13 cellular contexts compared by ENCODE assay signal in genomic region chr22:20096574-20097420, GRCh38. TPM values are rescaled to one million over a fixed set of nuclear protein-coding genes. Genes with fewer than 3 reads are reported as not detected.
DNase-seq lines count a peak whose midpoint lies in the region; ATAC-seq, FAIRE-seq and TF ChIP-seq lines count a peak whose summit lies in the region.
"Had no signal": no experiment of that assay in that cellular context is flagged by ENCODE, and none has a peak within 500 bp of the region (broad histone marks: within the 10 kb centered on the region; RNA-seq: fewer than 3 reads in every experiment).

No MANE protein-coding gene starts in this region.

- H2AFZ ChIP-seq in SK-N-SH (ENCODE audit: low read depth), result no peak overlapping the region
- H2AFZ ChIP-seq: GM23338 had no signal

- peaks cover 0 to 1% (median 0%) of the 10 kb centered on the region in 7 donors for H3K9me3 Mint-ChIP-seq in CD4-positive, CD25-positive, alpha-beta regulatory T cell
- no peaks in the 10 kb centered on the region for H3K9me3 Mint-ChIP-seq in activated T-helper 17 cell treated with anti-CD3 and anti-CD28 coated beads, Interleukin-2, amount 50 U/mL, for 72 hours
- H3K9me3 Mint-ChIP-seq in naive thymus-derived CD4-positive, alpha-beta T cell, result peaks cover 0 to 5% (median 0%) of the 10 kb centered on the region in 11 donors
- H3K9me3 Mint-ChIP-seq: GM23338 had no signal

- H3K9me2 ChIP-seq in SK-N-SH, result no peaks in the 10 kb centered on the region

- H3K27ac ChIP-seq in CD4-positive, CD25-positive, alpha-beta regulatory T cell (ENCODE audit: insufficient read depth, low read length, poor library complexity, severe bottlenecking), result peak overlapping the region; percentile 30
- H3K27ac ChIP-seq in naive thymus-derived CD4-positive, alpha-beta T cell (ENCODE audit: low read depth, low read length), result no peak overlapping the region
- H3K27ac ChIP-seq in foreskin keratinocyte (no peak overlapping the region), left ventricle myocardium inferior (replicated peaks) (no peak overlapping the region), SK-N-SH (ENCODE audit: low read depth in 2 of 2, low read length in 1 of 2) (no peak overlapping the region)

- DNase-seq in CD4-positive, CD25-positive, alpha-beta regulatory T cell, result no peak
- DNase-seq in naive thymus-derived CD4-positive, alpha-beta T cell, result no peak
- no peak for DNase-seq in foreskin keratinocyte
- no peak for DNase-seq in left ventricle myocardium inferior
- DNase-seq in SK-N-SH, result no peak
- DNase-seq: Calu3, DMS 273 treated with DMSO at 0.1 percent for 48 hours, H7 had no signal

- peak; percentile 6 for FAIRE-seq in A204.1 (lab: Jason Lieb, UNC)

- H3K4me1 Mint-ChIP-seq in CD4-positive, CD25-positive, alpha-beta regulatory T cell, result peaks cover 26 to 85% (median 55%) of the 10 kb centered on the region in 4 donors
- peaks cover 17% of the 10 kb centered on the region for H3K4me1 Mint-ChIP-seq in activated T-helper 17 cell treated with anti-CD3 and anti-CD28 coated beads, Interleukin-2, amount 50 U/mL, for 72 hours
- peaks cover 19 to 48% (median 37%) of the 10 kb centered on the region in 7 donors for H3K4me1 Mint-ChIP-seq in naive thymus-derived CD4-positive, alpha-beta T cell

- no peak overlapping the region for H3K4me2 ChIP-seq in SK-N-SH
- H3K4me2 ChIP-seq: GM23338 had no signal

- H3K4me3 Mint-ChIP-seq in CD4-positive, CD25-positive, alpha-beta regulatory T cell, result peak overlapping the region in 1 of 4 donors; percentile 69
- no peak overlapping the region for H3K4me3 Mint-ChIP-seq in activated T-helper 17 cell treated with anti-CD3 and anti-CD28 coated beads, Interleukin-2, amount 50 U/mL, for 72 hours
- no peak overlapping the region for H3K4me3 Mint-ChIP-seq in naive thymus-derived CD4-positive, alpha-beta T cell
- H3K4me3 Mint-ChIP-seq: CD14-positive monocyte, GM23338 had no signal

- H3K9me3 ChIP-seq in CD4-positive, CD25-positive, alpha-beta regulatory T cell (ENCODE audit: control insufficient read depth in 2 of 2, low read length in 2 of 2), result peaks cover 0 to 1% of the 10 kb centered on the region in 2 experiments
- no peaks in the 10 kb centered on the region for H3K9me3 ChIP-seq in naive thymus-derived CD4-positive, alpha-beta T cell (ENCODE audit: control insufficient read depth in 2 of 3, low read length in 3 of 3)
- H3K9me3 ChIP-seq in left ventricle myocardium inferior (replicated peaks), result peaks cover 4% of the 10 kb centered on the region
- no peaks in the 10 kb centered on the region for H3K9me3 ChIP-seq in SK-N-SH

- intact Hi-C loops in naive thymus-derived CD4-positive, alpha-beta T cell (cut with micrococcal nuclease), result no loop called here
- intact Hi-C loops in left ventricle myocardium inferior (cut with micrococcal nuclease), result no loop called here

- no peaks in the 10 kb centered on the region for H3K27me3 ChIP-seq in CD4-positive, CD25-positive, alpha-beta regulatory T cell (ENCODE audit: control insufficient read depth, insufficient read depth, low read length)
- H3K27me3 ChIP-seq in naive thymus-derived CD4-positive, alpha-beta T cell (ENCODE audit: control insufficient read depth in 2 of 2, insufficient read depth in 2 of 2, low read length in 2 of 2), result no peaks in the 10 kb centered on the region
- H3K27me3 ChIP-seq in foreskin keratinocyte (no peaks in the 10 kb centered on the region), left ventricle myocardium inferior (ENCODE audit: low read depth) (no peaks in the 10 kb centered on the region), SK-N-SH (ENCODE audit: insufficient read depth) (no peaks in the 10 kb centered on the region)

- peaks cover 3% of the 10 kb centered on the region; the same call in 1 of the 2 replicates for H4K20me1 ChIP-seq in SK-N-SH (ENCODE audit: insufficient read depth)

- POLR2A ChIA-PET in naive thymus-derived CD4-positive, alpha-beta T cell (lab: Charles Lee), result no interaction called here
- POLR2A ChIA-PET in SK-N-SH (lab: Yijun Ruan, JAX), result no interaction called here

- CTCF ChIA-PET in naive thymus-derived CD4-positive, alpha-beta T cell (lab: Charles Lee), result interaction anchor here (1.0 kb wide), 1 partner anchor 14 kb away, joined by 3 read pairs; no protein-coding TSS in a partner anchor
- CTCF ChIA-PET in SK-N-SH (lab: Yijun Ruan, JAX), result interaction anchor here (0.7 to 2.0 kb wide), 5 partner anchors 12 to 15 kb away, joined by 3 to 7 read pairs (median 3); no protein-coding TSS in a partner anchor

- WGBS in SK-N-SH (ENCODE audit: low lambda C conversion rate), result 93% methylated on average over 2 of the region's 2 CpGs

- no peak overlapping the region for H3K9ac ChIP-seq in SK-N-SH

- no peak overlapping the region for H3K4me3 ChIP-seq in CD4-positive, CD25-positive, alpha-beta regulatory T cell (ENCODE audit: low read depth, low read length)
- no peak overlapping the region for H3K4me3 ChIP-seq in naive thymus-derived CD4-positive, alpha-beta T cell (ENCODE audit: low read length)
- H3K4me3 ChIP-seq in left ventricle myocardium inferior (no peak overlapping the region), SK-N-SH (ENCODE audit: low read depth in 2 of 2, low read length in 1 of 2) (no peak overlapping the region)
- H3K4me3 ChIP-seq: GM23338 had no signal

- peaks cover 47% of the 10 kb centered on the region for H3K36me3 ChIP-seq in CD4-positive, CD25-positive, alpha-beta regulatory T cell (ENCODE audit: control insufficient read depth, insufficient read depth, low read length)
- H3K36me3 ChIP-seq in naive thymus-derived CD4-positive, alpha-beta T cell (ENCODE audit: control insufficient read depth in 2 of 3, insufficient read depth in 3 of 3, low read length in 3 of 3), result peaks cover 5 to 60% (median 21%) of the 10 kb centered on the region in 3 experiments
- H3K36me3 ChIP-seq in left ventricle myocardium inferior (peaks cover 96% of the 10 kb centered on the region), SK-N-SH (replicated peaks in 1 of 2; ENCODE audit: control insufficient read depth in 1 of 2, insufficient read depth in 2 of 2, low read length in 1 of 2) (peaks cover 75 to 78% of the 10 kb centered on the region in 2 experiments)

- peaks cover 39% of the 10 kb centered on the region for H3K36me3 Mint-ChIP-seq in CD4-positive, CD25-positive, alpha-beta regulatory T cell
- H3K36me3 Mint-ChIP-seq in activated T-helper 17 cell treated with anti-CD3 and anti-CD28 coated beads, Interleukin-2, amount 50 U/mL, for 72 hours (ENCODE audit: low read depth), result peaks cover 95% of the 10 kb centered on the region
- H3K36me3 Mint-ChIP-seq in naive thymus-derived CD4-positive, alpha-beta T cell, result peaks cover 3 to 50% (median 33%) of the 10 kb centered on the region in 5 donors

- H3K27me3 Mint-ChIP-seq in CD4-positive, CD25-positive, alpha-beta regulatory T cell, result no peaks in the 10 kb centered on the region
- H3K27me3 Mint-ChIP-seq in activated T-helper 17 cell treated with anti-CD3 and anti-CD28 coated beads, Interleukin-2, amount 50 U/mL, for 72 hours, result no peaks in the 10 kb centered on the region
- no peaks in the 10 kb centered on the region for H3K27me3 Mint-ChIP-seq in naive thymus-derived CD4-positive, alpha-beta T cell

- no peak for TF ChIP-seq EP300 in SK-N-SH (IDR thresholded peaks at IDR 0.05; ENCODE audit: borderline replicate concordance in 1 of 2, low read depth in 1 of 2, low read length in 1 of 2)

- no peak for TF ChIP-seq RAD21 in SK-N-SH (IDR thresholded peaks at IDR 0.05; ENCODE audit: low read length)

- H3K4me1 ChIP-seq in CD4-positive, CD25-positive, alpha-beta regulatory T cell (ENCODE audit: control insufficient read depth, insufficient read depth, low read length, poor library complexity, severe bottlenecking), result peaks cover 60% of the 10 kb centered on the region
- peaks cover 24 to 47% of the 10 kb centered on the region in 2 donors for H3K4me1 ChIP-seq in naive thymus-derived CD4-positive, alpha-beta T cell (ENCODE audit: control insufficient read depth in 2 of 2, insufficient read depth in 2 of 2, low read length in 2 of 2)
- H3K4me1 ChIP-seq in foreskin keratinocyte (peaks cover 12% of the 10 kb centered on the region), left ventricle myocardium inferior (peaks cover 9% of the 10 kb centered on the region), SK-N-SH (ENCODE audit: control insufficient read depth in 1 of 2, insufficient read depth in 2 of 2, low read depth in 1 of 2, low read length in 1 of 2) (no peaks in the 10 kb centered on the region)

- H3K79me2 ChIP-seq in SK-N-SH (ENCODE audit: insufficient read depth), result peaks cover 80% of the 10 kb centered on the region

- peak overlapping the region; percentile 68 to 87 (median 70) for H3K27ac Mint-ChIP-seq in CD4-positive, CD25-positive, alpha-beta regulatory T cell
- H3K27ac Mint-ChIP-seq in activated T-helper 17 cell treated with anti-CD3 and anti-CD28 coated beads, Interleukin-2, amount 50 U/mL, for 72 hours, result peak overlapping the region; percentile 49
- H3K27ac Mint-ChIP-seq in naive thymus-derived CD4-positive, alpha-beta T cell, result peak overlapping the region in 6 of 9 donors; percentile 7 to 91 (median 44)
- H3K27ac Mint-ChIP-seq: GM23338 had no signal

- peaks cover 14% of the 10 kb centered on the region for H3F3A ChIP-seq in SK-N-SH (replicated peaks; ENCODE audit: insufficient read depth)

- no peak for TF ChIP-seq CTCF in foreskin keratinocyte (conservative IDR thresholded peaks at IDR 0.05)
- no peak for TF ChIP-seq CTCF in left ventricle myocardium inferior (IDR thresholded peaks at IDR 0.05; ENCODE audit: borderline replicate concordance)
- TF ChIP-seq CTCF in SK-N-SH (IDR thresholded peaks at IDR 0.05), result no peak

- no peak for ATAC-seq in CD4-positive, CD25-positive, alpha-beta regulatory T cell (ENCODE audit: low read depth in 2 of 2)
- no peak for ATAC-seq in activated T-helper 17 cell treated with anti-CD3 and anti-CD28 coated beads, Interleukin-2, amount 50 U/mL, for 72 hours (replicated peaks)
- no peak for ATAC-seq in naive thymus-derived CD4-positive, alpha-beta T cell
- no peak for ATAC-seq in foreskin keratinocyte
- ATAC-seq: GM23338 had no signal

RNA-seq across cellular contexts. Expression of gene DGCR8, which starts 16.8 kb away (rescaled TPM):
- 41.1 TPM for total RNA-seq in CD4-positive, CD25-positive, alpha-beta regulatory T cell
- 1 to 10 TPM; 2.7 to 6.6 (median 4.5) TPM for polyA plus RNA-seq in CD4-positive, CD25-positive, alpha-beta regulatory T cell
- 10 to 100 TPM; 42.8 to 43.2 TPM for total RNA-seq in activated T-helper 17 cell treated with anti-CD3 and anti-CD28 coated beads, Interleukin-2, amount 50 U/mL, for 72 hours
- 10 to 100 TPM; 33.4 to 63.6 (median 41.1) TPM for total RNA-seq in naive thymus-derived CD4-positive, alpha-beta T cell
- polyA plus RNA-seq in naive thymus-derived CD4-positive, alpha-beta T cell, result 1 to 10 TPM; 4.1 to 6.1 TPM
- 30.4 and 31.7 TPM in 2 replicates for total RNA-seq in foreskin keratinocyte
- polyA plus RNA-seq in foreskin keratinocyte, result 13.5 and 13.7 TPM in 2 replicates
- total RNA-seq in left ventricle myocardium inferior, result 16.8 TPM
- 23.9 and 26.5 TPM in 2 replicates for polyA plus RNA-seq in SK-N-SH (2012; rRNA removed)
- 15.0 and 15.8 TPM in 2 replicates for polyA plus RNA-seq in SK-N-SH (2012; cell fraction: cytosol; rRNA removed)
- polyA plus RNA-seq in SK-N-SH (2012; cell fraction: nucleus; rRNA removed), result 107 and 117 TPM in 2 replicates

RNA-seq across cellular contexts. Expression of gene RANBP1, which starts 19.1 kb away (rescaled TPM):
- 67.2 TPM for total RNA-seq in CD4-positive, CD25-positive, alpha-beta regulatory T cell
- 10 to 100 TPM; 80.7 to 93.9 (median 90.2) TPM for polyA plus RNA-seq in CD4-positive, CD25-positive, alpha-beta regulatory T cell
- total RNA-seq in activated T-helper 17 cell treated with anti-CD3 and anti-CD28 coated beads, Interleukin-2, amount 50 U/mL, for 72 hours, result 100 to 1,000 TPM; 187 to 421 TPM
- 100 to 1,000 TPM in 1 of 5 experiments, 10 to 100 TPM in 4; 50.4 to 224 (median 74.8) TPM for total RNA-seq in naive thymus-derived CD4-positive, alpha-beta T cell
- 10 to 100 TPM; 86.1 to 90.6 TPM for polyA plus RNA-seq in naive thymus-derived CD4-positive, alpha-beta T cell
- total RNA-seq in foreskin keratinocyte (319 and 387 TPM in 2 replicates), left ventricle myocardium inferior (39.6 TPM)
- polyA plus RNA-seq in foreskin keratinocyte (374 and 452 TPM in 2 replicates), SK-N-SH (2012; rRNA removed) (288 and 502 TPM in 2 replicates)
- 421 and 483 TPM in 2 replicates for polyA plus RNA-seq in SK-N-SH (2012; cell fraction: cytosol; rRNA removed)
- 259 and 349 TPM in 2 replicates for polyA plus RNA-seq in SK-N-SH (2012; cell fraction: nucleus; rRNA removed)

RNA-seq across cellular contexts. Expression of gene TRMT2A, which starts 20.2 kb away (rescaled TPM):
- total RNA-seq in CD4-positive, CD25-positive, alpha-beta regulatory T cell, result 75.2 TPM
- 10 to 100 TPM; 24.5 to 30.2 (median 28.1) TPM for polyA plus RNA-seq in CD4-positive, CD25-positive, alpha-beta regulatory T cell
- total RNA-seq in activated T-helper 17 cell treated with anti-CD3 and anti-CD28 coated beads, Interleukin-2, amount 50 U/mL, for 72 hours, result 100 to 1,000 TPM in 1 of 2 donors, 10 to 100 TPM in 1; 71.7 to 110 TPM
- total RNA-seq in naive thymus-derived CD4-positive, alpha-beta T cell, result 100 to 1,000 TPM in 2 of 5 experiments, 10 to 100 TPM in 3; 92.0 to 134 (median 95.8) TPM
- polyA plus RNA-seq in naive thymus-derived CD4-positive, alpha-beta T cell, result 10 to 100 TPM; 30.0 to 44.5 TPM
- 41.2 and 49.5 TPM in 2 replicates for total RNA-seq in foreskin keratinocyte
- 43.7 and 48.2 TPM in 2 replicates for polyA plus RNA-seq in foreskin keratinocyte
- 27.8 TPM for total RNA-seq in left ventricle myocardium inferior
- 54.6 and 73.1 TPM in 2 replicates for polyA plus RNA-seq in SK-N-SH (2012; rRNA removed)
- 7.9 and 12.8 TPM in 2 replicates for polyA plus RNA-seq in SK-N-SH (2012; cell fraction: cytosol; rRNA removed)
- polyA plus RNA-seq in SK-N-SH (2012; cell fraction: nucleus; rRNA removed), result 409 and 434 TPM in 2 replicates

RNA-seq across cellular contexts. Expression of gene ZDHHC8, which starts 34.8 kb away (rescaled TPM):
- 76.7 TPM for total RNA-seq in CD4-positive, CD25-positive, alpha-beta regulatory T cell
- polyA plus RNA-seq in CD4-positive, CD25-positive, alpha-beta regulatory T cell, result 1 to 10 TPM; 1.2 to 4.3 (median 1.6) TPM
- total RNA-seq in activated T-helper 17 cell treated with anti-CD3 and anti-CD28 coated beads, Interleukin-2, amount 50 U/mL, for 72 hours, result 10 to 100 TPM; 23.4 to 59.7 TPM
- 10 to 100 TPM; 63.4 to 88.5 (median 79.2) TPM for total RNA-seq in naive thymus-derived CD4-positive, alpha-beta T cell
- polyA plus RNA-seq in naive thymus-derived CD4-positive, alpha-beta T cell, result 1 to 10 TPM in 1 of 2 donors, under 1 TPM in 1; 0.95 to 4.3 TPM
- total RNA-seq in foreskin keratinocyte (23.1 and 28.9 TPM in 2 replicates), left ventricle myocardium inferior (42.4 TPM)
- polyA plus RNA-seq in foreskin keratinocyte (34.4 and 41.0 TPM in 2 replicates), SK-N-SH (2012; rRNA removed) (36.5 and 65.3 TPM in 2 replicates)
- polyA plus RNA-seq in SK-N-SH (2012; cell fraction: cytosol; rRNA removed), result 21.9 and 35.0 TPM in 2 replicates
- polyA plus RNA-seq in SK-N-SH (2012; cell fraction: nucleus; rRNA removed), result 436 and 508 TPM in 2 replicates

RNA-seq across cellular contexts. Expression of gene CCDC188, which starts 54.1 kb away (rescaled TPM):
- 0.44 TPM for total RNA-seq in CD4-positive, CD25-positive, alpha-beta regulatory T cell
- polyA plus RNA-seq in CD4-positive, CD25-positive, alpha-beta regulatory T cell, result not detected
- under 1 TPM; 0.32 to 0.77 TPM for total RNA-seq in activated T-helper 17 cell treated with anti-CD3 and anti-CD28 coated beads, Interleukin-2, amount 50 U/mL, for 72 hours
- total RNA-seq in naive thymus-derived CD4-positive, alpha-beta T cell, result not detected
- polyA plus RNA-seq in naive thymus-derived CD4-positive, alpha-beta T cell, result not detected
- total RNA-seq in foreskin keratinocyte, result not detected in 2 replicates
- polyA plus RNA-seq in foreskin keratinocyte, result not detected in 2 replicates
- not detected for total RNA-seq in left ventricle myocardium inferior
- 21.1 and 24.0 TPM in 2 replicates for polyA plus RNA-seq in SK-N-SH (2012; rRNA removed)
- polyA plus RNA-seq in SK-N-SH (2012; cell fraction: cytosol; rRNA removed), result 4.4 and 6.7 TPM in 2 replicates
- polyA plus RNA-seq in SK-N-SH (2012; cell fraction: nucleus; rRNA removed), result 141 and 175 TPM in 2 replicates
- total RNA-seq: A673, Calu3, GM23338, H7 had no signal
- polyA plus RNA-seq: CD14-positive monocyte, GM23338 had no signal
